ENCODE assay signal across 8 cellular contexts in the genomic region with DNA sequence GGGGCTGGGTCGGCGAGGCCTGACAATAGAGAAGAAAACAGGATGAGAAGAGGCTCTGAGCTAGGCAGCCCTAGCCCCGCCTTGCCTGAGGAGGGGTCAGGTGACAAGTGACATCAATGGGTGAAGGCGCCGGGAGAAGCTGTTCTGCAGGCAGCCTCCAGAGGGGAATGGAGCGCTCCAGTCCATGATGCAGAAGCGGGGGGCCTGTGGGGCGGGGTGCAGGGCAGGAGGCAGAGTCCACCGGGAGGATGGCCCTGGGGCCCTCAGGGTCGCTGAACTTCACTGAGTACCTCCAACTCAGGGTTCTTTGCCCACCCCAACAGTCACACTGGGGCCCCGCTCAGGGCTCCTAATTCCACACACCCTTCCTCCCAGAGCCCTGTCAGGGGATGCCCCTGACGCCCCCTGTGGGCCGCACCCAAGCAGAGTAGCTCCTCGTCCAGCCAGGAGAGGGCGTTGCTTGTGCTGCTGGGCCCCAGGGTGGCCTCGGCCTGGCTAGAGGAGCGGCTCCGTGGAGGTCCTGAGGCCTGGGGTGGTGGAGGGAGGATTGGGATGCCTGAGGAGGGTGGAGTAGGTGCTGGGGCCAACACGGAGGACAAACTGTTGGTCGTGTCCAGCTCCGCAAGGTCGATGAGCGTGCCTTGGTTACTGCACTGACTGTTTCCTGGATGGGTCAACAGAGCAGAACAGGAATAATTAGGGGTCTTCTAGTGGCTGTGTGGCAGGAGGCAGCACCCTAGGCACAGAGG. TPM values are rescaled to one million over a fixed set of nuclear protein-coding genes. Genes with fewer than 3 reads are reported as not detected.
A peak's percentile ranks its signal among the peaks of the same experiment; 100 is the strongest.
DNase-seq lines count a peak whose midpoint lies in the region; ATAC-seq and TF ChIP-seq lines count a peak whose summit lies in the region.

No MANE protein-coding gene starts in this region.

- H2AFZ ChIP-seq in fibroblast of lung (ENCODE audit: low read length) = no peak overlapping the region

- peak overlapping the region; percentile 61 for H3K27ac Mint-ChIP-seq in activated CD8-positive, alpha-beta T cell treated with anti-CD3 and anti-CD28 coated beads for 36 hours

- H3K4me1 Mint-ChIP-seq in activated CD8-positive, alpha-beta T cell treated with anti-CD3 and anti-CD28 coated beads for 36 hours (ENCODE audit: low read depth) = peaks cover 50% of the 10 kb centered on the region

- no peak overlapping the region for H3K9ac ChIP-seq in fibroblast of lung (ENCODE audit: insufficient read depth, low read length)

- no peaks in the 10 kb centered on the region for H3K27me3 Mint-ChIP-seq in activated CD8-positive, alpha-beta T cell treated with anti-CD3 and anti-CD28 coated beads for 36 hours

- no peaks in the 10 kb centered on the region for H3K9me3 Mint-ChIP-seq in activated CD8-positive, alpha-beta T cell treated with anti-CD3 and anti-CD28 coated beads for 36 hours

- no peak overlapping the region for H3K4me3 Mint-ChIP-seq in activated CD8-positive, alpha-beta T cell treated with anti-CD3 and anti-CD28 coated beads for 36 hours

- ATAC-seq in activated CD8-positive, alpha-beta T cell treated with anti-CD3 and anti-CD28 coated beads for 36 hours = peak; percentile 57
- ATAC-seq in GM18498 (IDR thresholded peaks at IDR 0.05; ENCODE audit: unreplicated experiment) = no peak
- ATAC-seq in HG02885 (IDR thresholded peaks at IDR 0.05; ENCODE audit: poor library complexity, unreplicated experiment) = no peak

- no peaks in the 10 kb centered on the region for H4K20me1 ChIP-seq in fibroblast of lung (ENCODE audit: control insufficient read depth, extremely low read depth, insufficient read depth, low read length)

- intact Hi-C loops in activated CD8-positive, alpha-beta T cell treated with anti-CD3 and anti-CD28 coated beads for 36 hours (cut with micrococcal nuclease) = no loop called here

- peak; percentile 72 for TF ChIP-seq CTCF in activated CD8-positive, alpha-beta T cell treated with anti-CD3 and anti-CD28 coated beads for 36 hours (IDR thresholded peaks at IDR 0.05)
- peak; percentile 46 to 72 for TF ChIP-seq CTCF in fibroblast of lung (conservative IDR thresholded peaks at IDR 0.05 in 1 of 2, IDR thresholded peaks at IDR 0.05 in 1 of 2; ENCODE audit: low read depth in 1 of 2, low read length in 2 of 2)
- peak; percentile 90 for TF ChIP-seq CTCF in retinal pigment epithelial cell (conservative IDR thresholded peaks at IDR 0.05; ENCODE audit: low read depth, low read length)

- peak overlapping the region; percentile 39 for H3K27ac ChIP-seq in fibroblast of lung (ENCODE audit: insufficient read depth, low read length)

- peak; percentile 51 for DNase-seq in stimulated activated CD4-positive, alpha-beta T cell treated with anti-CD3 and anti-CD28 coated beads, Interleukin-12 subunit alpha, Interleukin-12 subunit beta, amount 100 ng/mL, for 4 hours
- DNase-seq in stimulated activated CD4-positive, alpha-beta T cell treated with anti-CD3 and anti-CD28 coated beads, Interleukin-2, amount 100 ng/mL, for 48 hours = no peak
- DNase-seq in NCI-H2196 treated with DMSO at 0.1 percent for 48 hours (lab: John Stamatoyannopoulos, UW; ENCODE audit: unreplicated experiment) (peak; percentile 66), fibroblast of lung (ENCODE audit: low read depth in 2 of 2) (peak; percentile 22 to 24), retinal pigment epithelial cell (ENCODE audit: low read depth) (no peak)
- peak; percentile 69 for DNase-seq in activated CD8-positive, alpha-beta T cell treated with anti-CD3 and anti-CD28 coated beads for 36 hours

- peaks cover 51% of the 10 kb centered on the region for H3K36me3 Mint-ChIP-seq in activated CD8-positive, alpha-beta T cell treated with anti-CD3 and anti-CD28 coated beads for 36 hours (ENCODE audit: low read depth)

- POLR2A ChIA-PET in activated CD8-positive, alpha-beta T cell treated with anti-CD3 and anti-CD28 coated beads for 36 hours (lab: Charles Lee) = interaction anchor here (0.7 to 6.9 kb wide), 10 partner anchors 8 to 126 kb away, joined by 3 to 50 read pairs (median 4); partner anchors contain the start of genes GGA3, MIF4GD, MRPS7 and NUP85

- H3K9me3 ChIP-seq in fibroblast of lung (ENCODE audit: control insufficient read depth, insufficient read depth, low read depth, low read length) = no peaks in the 10 kb centered on the region

- H3K27me3 ChIP-seq in fibroblast of lung (ENCODE audit: control insufficient read depth, insufficient read depth, low read length) = no peaks in the 10 kb centered on the region

- no peaks in the 10 kb centered on the region for H3K79me2 ChIP-seq in fibroblast of lung (ENCODE audit: control insufficient read depth, insufficient read depth, low read length)

- H3K4me2 ChIP-seq in fibroblast of lung (ENCODE audit: extremely low read depth, insufficient read depth, low read length) = no peak overlapping the region

- peaks cover 50% of the 10 kb centered on the region for H3K36me3 ChIP-seq in fibroblast of lung (ENCODE audit: control insufficient read depth, insufficient read depth, low read length)

- H3K4me1 ChIP-seq in fibroblast of lung (ENCODE audit: control insufficient read depth, extremely low read depth, insufficient read depth, low read length) = peaks cover 3% of the 10 kb centered on the region

- H3K4me3 ChIP-seq in fibroblast of lung (replicated peaks in 1 of 4; ENCODE audit: control extremely low read depth in 1 of 4, insufficient read depth in 1 of 4, low read depth in 3 of 4, low read length in 4 of 4) (no peak overlapping the region), retinal pigment epithelial cell (ENCODE audit: low read length) (no peak overlapping the region)

- CTCF ChIA-PET in activated CD8-positive, alpha-beta T cell treated with anti-CD3 and anti-CD28 coated beads for 36 hours (lab: Charles Lee) = interaction anchor here (0.9 to 6.6 kb wide), 14 partner anchors 9 to 202 kb away, joined by 3 to 75 read pairs (median 12); partner anchors contain the start of genes GGA3, MIF4GD and MRPS7

RNA-seq across cellular contexts. Expression of gene GGA3, which starts 20.8 kb away (rescaled TPM):
- total RNA-seq in activated CD8-positive, alpha-beta T cell treated with anti-CD3 and anti-CD28 coated beads for 36 hours = 10 to 100 TPM; 65.5 to 65.8 TPM
- total RNA-seq in fibroblast of lung = 8.0 and 13.0 TPM in 2 replicates
- 14.4 and 21.8 TPM in 2 replicates for polyA plus RNA-seq in fibroblast of lung
- 15.7 and 20.2 TPM in 2 replicates for polyA plus RNA-seq in fibroblast of lung (2012)
- polyA minus RNA-seq in fibroblast of lung (ENCODE audit: low replicate concordance) = 60.0 and 62.1 TPM in 2 replicates

RNA-seq across cellular contexts. Expression of gene MRPS7, which starts 21.1 kb away (rescaled TPM):
- 10 to 100 TPM; 76.3 to 80.0 TPM for total RNA-seq in activated CD8-positive, alpha-beta T cell treated with anti-CD3 and anti-CD28 coated beads for 36 hours
- 44.7 and 51.5 TPM in 2 replicates for total RNA-seq in fibroblast of lung
- polyA plus RNA-seq in fibroblast of lung = 44.2 and 62.8 TPM in 2 replicates
- polyA plus RNA-seq in fibroblast of lung (2012) = 49.1 and 72.4 TPM in 2 replicates
- polyA minus RNA-seq in fibroblast of lung (ENCODE audit: low replicate concordance) = 27.5 and 38.9 TPM in 2 replicates

RNA-seq across cellular contexts. Expression of gene MIF4GD, which starts 30.5 kb away (rescaled TPM):
- 10 to 100 TPM; 42.4 to 43.8 TPM for total RNA-seq in activated CD8-positive, alpha-beta T cell treated with anti-CD3 and anti-CD28 coated beads for 36 hours
- total RNA-seq in fibroblast of lung = 5.6 and 6.3 TPM in 2 replicates
- polyA plus RNA-seq in fibroblast of lung = 10.3 and 11.4 TPM in 2 replicates
- polyA plus RNA-seq in fibroblast of lung (2012) = 8.1 and 9.7 TPM in 2 replicates
- 11.3 and 14.4 TPM in 2 replicates for polyA minus RNA-seq in fibroblast of lung (ENCODE audit: low replicate concordance)

RNA-seq across cellular contexts. Expression of gene NUP85, which starts 35.1 kb away (rescaled TPM):
- 100 to 1,000 TPM; 108 to 116 TPM for total RNA-seq in activated CD8-positive, alpha-beta T cell treated with anti-CD3 and anti-CD28 coated beads for 36 hours
- 18.5 and 21.3 TPM in 2 replicates for total RNA-seq in fibroblast of lung
- 29.6 and 49.1 TPM in 2 replicates for polyA plus RNA-seq in fibroblast of lung
- 30.5 and 52.4 TPM in 2 replicates for polyA plus RNA-seq in fibroblast of lung (2012)
- 59.7 and 76.3 TPM in 2 replicates for polyA minus RNA-seq in fibroblast of lung (ENCODE audit: low replicate concordance)

RNA-seq across cellular contexts. Expression of gene SLC25A19, which starts 48.7 kb away (rescaled TPM):
- total RNA-seq in activated CD8-positive, alpha-beta T cell treated with anti-CD3 and anti-CD28 coated beads for 36 hours = 10 to 100 TPM; 55.1 to 55.2 TPM
- 7.4 and 9.7 TPM in 2 replicates for total RNA-seq in fibroblast of lung
- polyA plus RNA-seq in fibroblast of lung = 5.1 and 8.4 TPM in 2 replicates
- polyA plus RNA-seq in fibroblast of lung (2012) = 5.9 and 11.8 TPM in 2 replicates
- polyA minus RNA-seq in fibroblast of lung (ENCODE audit: low replicate concordance) = 24.0 and 26.9 TPM in 2 replicates

Comparison
In these comparisons a context has a peak if more than half of its experiments do, and no peak if none do; other contexts are left out.
1. DNase-seq: peak in stimulated activated CD4-positive, alpha-beta T cell treated with anti-CD3 and anti-CD28 coated beads, Interleukin-12 subunit alpha, Interleukin-12 subunit beta, amount 100 ng/mL, for 4 hours (single experiment), NCI-H2196 treated with DMSO at 0.1 percent for 48 hours (single experiment), activated CD8-positive, alpha-beta T cell treated with anti-CD3 and anti-CD28 coated beads for 36 hours (single experiment) and fibroblast of lung (2 of 2); none in stimulated activated CD4-positive, alpha-beta T cell treated with anti-CD3 and anti-CD28 coated beads, Interleukin-2, amount 100 ng/mL, for 48 hours (0 of 2) and retinal pigment epithelial cell (single experiment).
2. Peak in every context shown above with its lines, with median percentiles within 50 percentile points of each other: CTCF ChIP-seq.